17 cellular contexts compared by ENCODE assay signal in genomic region chrX:56499372-56499771, GRCh38.
"Had no signal": no experiment of that assay in that cellular context is flagged by ENCODE, and none has a peak within 500 bp of the region (broad histone marks: within the 10 kb centered on the region; RNA-seq: fewer than 3 reads in every experiment).

No MANE protein-coding gene starts in this region.

- DNase-seq: effector memory CD8-positive, alpha-beta T cell; erythroblast; heart left ventricle; hippocampal formation; kidney glomerular epithelial cell; natural killer cell; posterior cingulate gyrus; sigmoid colon; stimulated activated CD4-positive, alpha-beta T cell treated with anti-CD3 and anti-CD28 coated beads, Interleukin-2, amount 100 ng/mL, for 24 hours; stimulated activated CD4-positive, alpha-beta T cell treated with anti-CD3 and anti-CD28 coated beads, Interleukin-4, amount 100 ng/mL, for 4 hours; stimulated activated naive B cell treated with anti-CD40 and anti-IgM and Interleukin-4, amounts not matched to agents 10 μg/mL and 1 μg/mL and 100 μg/mL, for 72 hours; stimulated activated naive CD8-positive, alpha-beta T cell treated with anti-CD3 and anti-CD28 coated beads, Interleukin-15, amount 100 ng/mL, for 72 hours; testis had no signal

- ATAC-seq: effector memory CD8-positive, alpha-beta T cell; heart left ventricle; left lobe of liver; natural killer cell; stimulated activated naive B cell treated with anti-CD40 and anti-IgM and Interleukin-4, amounts not matched to agents 10 μg/mL and 1 μg/mL and 100 μg/mL, for 72 hours; stimulated activated naive CD8-positive, alpha-beta T cell treated with anti-CD3 and anti-CD28 coated beads, Interleukin-15, amount 100 ng/mL, for 72 hours had no signal

- H3K27ac ChIP-seq: heart left ventricle, right atrium auricular region, sigmoid colon, skin epidermis, testis, tibial nerve had no signal
